Comparison of ENCODE assay signal across 21 cellular contexts in genomic region chr10:20396168-20396567, GRCh38.
"Had no signal": no experiment of that assay in that cellular context is flagged by ENCODE, and none has a peak within 500 bp of the region (broad histone marks: within the 10 kb centered on the region; RNA-seq: fewer than 3 reads in every experiment).

No MANE protein-coding gene starts in this region.

- H3K4me2 ChIP-seq: KMS-11 had no signal

- H3K27ac ChIP-seq: KMS-11, RWPE1 had no signal

- DNase-seq: MM.1S, NCI-H1105, NCI-H1417, NCI-H1436 treated with DMSO at 0.1 percent for 48 hours, NCI-H1694, NCI-H187 treated with DMSO at 0.1 percent for 48 hours, NCI-H2029 treated with DMSO at 0.1 percent for 48 hours, NCI-H2171 treated with DMSO at 0.1 percent for 48 hours, NCI-H345, NCI-H446 treated with DMSO at 0.1 percent for 48 hours, NCI-H510A treated with DMSO at 0.1 percent for 48 hours, NCI-H69, NCI-H774, PC-3, SHP77, SW 1271, T-cell had no signal

- ATAC-seq: K562, Panc1, PC-3, T-cell had no signal

- H3K4me3 ChIP-seq: K562 had no signal

- H3K9ac ChIP-seq: KMS-11 had no signal
